Comparison of ENCODE assay signal across 24 cellular contexts in genomic region chr1:233033366-233033765, GRCh38.
DNase-seq lines count a peak whose midpoint lies in the region; ATAC-seq and TF ChIP-seq lines count a peak whose summit lies in the region.
"Had no signal": no experiment of that assay in that cellular context is flagged by ENCODE, and none has a peak within 500 bp of the region (broad histone marks: within the 10 kb centered on the region; RNA-seq: fewer than 3 reads in every experiment).

No MANE protein-coding gene starts in this region.

- ATAC-seq in gastroesophageal sphincter (peak; percentile 74), aorta (ENCODE audit: low FRiP score) (peak; percentile 70), GM19397 (IDR thresholded peaks at IDR 0.05; ENCODE audit: unreplicated experiment) (no peak)
- ATAC-seq: HCT116; left cardiac atrium; natural killer cell treated with Interleukin-12 subunit alpha and Interleukin-12 subunit beta and Interleukin-15 and Interleukin-18, amount 100 ng/mL, for 72 hours had no signal

- BruUV-seq in MCF 10A (replicated peaks; lab: Mats Ljungman, UMichigan) = no TSS peak

- no peaks in the 10 kb centered on the region for H3K36me3 Mint-ChIP-seq in MCF 10A (ENCODE audit: insufficient read depth, unreplicated experiment)
- H3K36me3 Mint-ChIP-seq: natural killer cell treated with Interleukin-12 subunit alpha and Interleukin-12 subunit beta and Interleukin-15 and Interleukin-18, amount 100 ng/mL, for 72 hours; type B pancreatic cell had no signal

- H3K27me3 ChIP-seq in breast epithelium (no peaks in the 10 kb centered on the region), gastroesophageal sphincter (no peaks in the 10 kb centered on the region), aorta (ENCODE audit: control insufficient read depth in 1 of 2, insufficient read depth in 2 of 2, low read length in 1 of 2) (no peaks in the 10 kb centered on the region), ascending aorta (no peaks in the 10 kb centered on the region)
- H3K27me3 ChIP-seq: pancreas, right atrium auricular region had no signal

- DNase-seq in MCF 10A (ENCODE audit: unreplicated experiment) (peak; percentile 64), breast epithelium (ENCODE audit: low spot score in 2 of 2) (no peak), astrocyte of the spinal cord (ENCODE audit: low read depth, low spot score) (peak; percentile 10), aorta (no peak), T-helper 1 cell (no peak), ascending aorta (ENCODE audit: low spot score in 2 of 2) (no peak)
- DNase-seq: activated CD4-positive, alpha-beta memory T cell treated with anti-CD3 and anti-CD28 coated beads for 36 hours; activated CD4-positive, CD25-positive, alpha-beta regulatory T cell; activated effector memory CD4-positive, alpha-beta T cell treated with anti-CD3 and anti-CD28 coated beads, Interleukin-2, amount 50 U/mL, for 16 hours; C1 segment of cervical spinal cord; KG1; left cardiac atrium; NCI-H1048; NCI-H1930; pancreas; stimulated activated CD4-positive, alpha-beta T cell treated with anti-CD3 and anti-CD28 coated beads, Interleukin-15, amount 100 ng/mL, for 24 hours; stimulated activated CD8-positive, alpha-beta memory T cell treated with anti-CD3 and anti-CD28 coated beads, Interleukin-4, amount 100 ng/mL, for 48 hours had no signal

- H3K36me3 ChIP-seq in breast epithelium = no peaks in the 10 kb centered on the region
- H3K36me3 ChIP-seq in gastroesophageal sphincter = no peaks in the 10 kb centered on the region
- no peaks in the 10 kb centered on the region for H3K36me3 ChIP-seq in aorta (ENCODE audit: control insufficient read depth in 1 of 2, insufficient read depth in 2 of 2, low read length in 1 of 2)
- H3K36me3 ChIP-seq in ascending aorta = no peaks in the 10 kb centered on the region
- H3K36me3 ChIP-seq: pancreas, right atrium auricular region had no signal

- H3K4me1 Mint-ChIP-seq in MCF 10A (ENCODE audit: insufficient read depth, unreplicated experiment) = peaks cover 8% of the 10 kb centered on the region

- no peaks in the 10 kb centered on the region for H3K9me3 ChIP-seq in breast epithelium
- no peaks in the 10 kb centered on the region for H3K9me3 ChIP-seq in gastroesophageal sphincter
- peaks cover 2% of the 10 kb centered on the region for H3K9me3 ChIP-seq in aorta (ENCODE audit: control insufficient read depth, low read length)
- no peaks in the 10 kb centered on the region for H3K9me3 ChIP-seq in ascending aorta
- H3K9me3 ChIP-seq: pancreas, right atrium auricular region had no signal

- intact Hi-C loops in MCF 10A (cut with micrococcal nuclease) (no loop called here), breast epithelium (cut with DNase I; ENCODE audit: low total_unique reads) (no loop called here), aorta (cut with DNase I) (no loop called here), ascending aorta (cut with DNase I) (no loop called here)

- H3K4me3 Mint-ChIP-seq in MCF 10A (ENCODE audit: unreplicated experiment) = no peak overlapping the region
- H3K4me3 Mint-ChIP-seq: activated CD4-positive, alpha-beta memory T cell treated with anti-CD3 and anti-CD28 coated beads for 36 hours; natural killer cell treated with Interleukin-12 subunit alpha and Interleukin-12 subunit beta and Interleukin-15 and Interleukin-18, amount 100 ng/mL, for 72 hours; type B pancreatic cell had no signal

- H3K4me3 ChIP-seq in breast epithelium (no peak overlapping the region), astrocyte of the spinal cord (ENCODE audit: low read depth, low read length) (no peak overlapping the region), gastroesophageal sphincter (no peak overlapping the region), aorta (ENCODE audit: low read length in 2 of 2) (no peak overlapping the region), ascending aorta (no peak overlapping the region)
- H3K4me3 ChIP-seq: pancreas, right atrium auricular region had no signal

- 74 to 80% methylated on average over 3 of the region's 3 CpGs for WGBS in gastroesophageal sphincter (ENCODE audit: low coverage in 1 of 2), 2 donors
- WGBS in aorta, 2 donors = 97 to 98% methylated on average over 3 of the region's 3 CpGs

- no peaks in the 10 kb centered on the region for H3K9me3 Mint-ChIP-seq in MCF 10A (ENCODE audit: unreplicated experiment)
- H3K9me3 Mint-ChIP-seq: activated CD4-positive, alpha-beta memory T cell treated with anti-CD3 and anti-CD28 coated beads for 36 hours; natural killer cell treated with Interleukin-12 subunit alpha and Interleukin-12 subunit beta and Interleukin-15 and Interleukin-18, amount 100 ng/mL, for 72 hours; type B pancreatic cell had no signal

- TF ChIP-seq POLR2A in breast epithelium (IDR thresholded peaks at IDR 0.05) (no peak), gastroesophageal sphincter (IDR thresholded peaks at IDR 0.05) (no peak)

- POLR2A ChIA-PET in MCF 10A (lab: Yijun Ruan, JAX) = interaction anchor here (0.7 to 1.5 kb wide), 4 partner anchors 9 to 666 kb away, joined by 3 to 4 read pairs (median 4); no protein-coding TSS in a partner anchor

- H3K27ac ChIP-seq in breast epithelium (no peak overlapping the region), gastroesophageal sphincter (no peak overlapping the region), aorta (ENCODE audit: low read depth in 1 of 2, low read length in 2 of 2) (no peak overlapping the region), ascending aorta (no peak overlapping the region)
- H3K27ac ChIP-seq: epithelial cell of prostate, pancreas, right atrium auricular region had no signal

- in situ Hi-C loops in astrocyte of the spinal cord (cut with HindIII; ENCODE audit: low sequenced_read_pairs) = no loop called here

- H3K4me1 ChIP-seq in breast epithelium = no peaks in the 10 kb centered on the region
- no peaks in the 10 kb centered on the region for H3K4me1 ChIP-seq in gastroesophageal sphincter
- H3K4me1 ChIP-seq in aorta (ENCODE audit: control insufficient read depth in 1 of 2, insufficient read depth in 2 of 2, low read length in 2 of 2) = no peaks in the 10 kb centered on the region
- H3K4me1 ChIP-seq in ascending aorta = no peaks in the 10 kb centered on the region
- H3K4me1 ChIP-seq: right atrium auricular region had no signal

- TF ChIP-seq CTCF in MCF 10A (IDR thresholded peaks at IDR 0.05; ENCODE audit: unreplicated experiment) = no peak
- TF ChIP-seq CTCF in breast epithelium (IDR thresholded peaks at IDR 0.05) = no peak
- no peak for TF ChIP-seq CTCF in astrocyte of the spinal cord (IDR thresholded peaks at IDR 0.05; ENCODE audit: low read depth, low read length)
- no peak for TF ChIP-seq CTCF in gastroesophageal sphincter (IDR thresholded peaks at IDR 0.05)
- TF ChIP-seq CTCF in ascending aorta (IDR thresholded peaks at IDR 0.05) = no peak

- peak overlapping the region; percentile 22 for H3K27ac Mint-ChIP-seq in MCF 10A (ENCODE audit: low read depth, unreplicated experiment)
- H3K27ac Mint-ChIP-seq: activated CD4-positive, alpha-beta memory T cell treated with anti-CD3 and anti-CD28 coated beads for 36 hours; natural killer cell treated with Interleukin-12 subunit alpha and Interleukin-12 subunit beta and Interleukin-15 and Interleukin-18, amount 100 ng/mL, for 72 hours; type B pancreatic cell had no signal

- TF ChIP-seq EP300 in gastroesophageal sphincter (IDR thresholded peaks at IDR 0.05) = no peak

- CTCF ChIA-PET in MCF 10A (lab: Yijun Ruan, JAX) = interaction anchor here (0.7 kb wide), 1 partner anchor 65 kb away, joined by 3 read pairs; no protein-coding TSS in a partner anchor

- no peaks in the 10 kb centered on the region for H3K27me3 Mint-ChIP-seq in MCF 10A (ENCODE audit: insufficient read depth, unreplicated experiment)
- H3K27me3 Mint-ChIP-seq: activated CD4-positive, alpha-beta memory T cell treated with anti-CD3 and anti-CD28 coated beads for 36 hours; natural killer cell treated with Interleukin-12 subunit alpha and Interleukin-12 subunit beta and Interleukin-15 and Interleukin-18, amount 100 ng/mL, for 72 hours; type B pancreatic cell had no signal

Comparison
In these comparisons a context has a peak if more than half of its experiments do, and no peak if none do; other contexts are left out.
1. DNase-seq: peak in MCF 10A (single experiment) and astrocyte of the spinal cord (single experiment); none in breast epithelium (0 of 2), aorta (0 of 2), T-helper 1 cell (0 of 5) and ascending aorta (0 of 2).